In genomic region chr21:38875694-38876492, GRCh38 we compare ENCODE assay signal across 22 cellular contexts.
DNase-seq lines count a peak whose midpoint lies in the region; ATAC-seq and TF ChIP-seq lines count a peak whose summit lies in the region.
"Had no signal": no experiment of that assay in that cellular context is flagged by ENCODE, and none has a peak within 500 bp of the region (broad histone marks: within the 10 kb centered on the region; RNA-seq: fewer than 3 reads in every experiment).

No MANE protein-coding gene starts in this region.

- TF ChIP-seq CTCF in IMR-90 (conservative IDR thresholded peaks at IDR 0.05; ENCODE audit: low read depth, low read length), result no peak
- no peak for TF ChIP-seq CTCF in left lung (IDR thresholded peaks at IDR 0.05)

- no peak overlapping the region for H3K4me3 Mint-ChIP-seq in activated T-helper 1 cell treated with anti-CD3 and anti-CD28 coated beads, Interleukin-12 subunit alpha, Interleukin-12 subunit beta, Interleukin-2, Interleukin-4 antibody, amounts not matched to agents 30 ng/mL and 10 ng/mL and 1 ng/mL, durations not matched to agents 14 hours and 24 hours and 36 hours
- H3K4me3 Mint-ChIP-seq: activated B cell treated with CpG ODN at 0.5 μM for 24 hours; dendritic cell treated with granulocyte-macrophage colony-stimulating factor and Interleukin-4, amounts not matched to agents 40 ng/mL and 50 ng/mL, for 4 days; nephron progenitor cell; T-helper 17 cell had no signal

- H3K56ac ChIP-seq in IMR-90 (ENCODE audit: extremely low read depth, insufficient read depth, low read length), result no peak overlapping the region

- 0 out of 2 replicates have a peak overlapping the region, but pooled peaks have one; percentile 22 for H3K4ac ChIP-seq in IMR-90 (ENCODE audit: low read depth, low read length)

- in situ Hi-C loops in IMR-90 (cut with MboI; ENCODE audit: low sequenced_read_pairs), result no loop called here

- H3K36me3 Mint-ChIP-seq in activated T-helper 1 cell treated with anti-CD3 and anti-CD28 coated beads, Interleukin-12 subunit alpha, Interleukin-12 subunit beta, Interleukin-2, Interleukin-4 antibody, amounts not matched to agents 30 ng/mL and 10 ng/mL and 1 ng/mL, durations not matched to agents 14 hours and 24 hours and 36 hours (ENCODE audit: low read depth), result no peaks in the 10 kb centered on the region

- peaks cover 4% of the 10 kb centered on the region for H3K27me3 Mint-ChIP-seq in activated T-helper 1 cell treated with anti-CD3 and anti-CD28 coated beads, Interleukin-12 subunit alpha, Interleukin-12 subunit beta, Interleukin-2, Interleukin-4 antibody, amounts not matched to agents 30 ng/mL and 10 ng/mL and 1 ng/mL, durations not matched to agents 14 hours and 24 hours and 36 hours (ENCODE audit: insufficient read depth)
- H3K27me3 Mint-ChIP-seq: dendritic cell treated with granulocyte-macrophage colony-stimulating factor and Interleukin-4, amounts not matched to agents 40 ng/mL and 50 ng/mL, for 4 days had no signal

- H3K18ac ChIP-seq in IMR-90 (ENCODE audit: low read depth, low read length), result no peak overlapping the region

- no peaks in the 10 kb centered on the region for H3K9me1 ChIP-seq in IMR-90 (ENCODE audit: insufficient read depth, low read length)

- 0 out of 4 replicates have a peak overlapping the region, but pooled peaks of 1 of the 2 experiments have one; percentile 44 for H4K8ac ChIP-seq in IMR-90 (ENCODE audit: low read depth in 2 of 2, low read length in 2 of 2)

- intact Hi-C loops in IMR-90 (cut with micrococcal nuclease), result no loop called here
- intact Hi-C loops in left lung (cut with DNase I), result no loop called here
- intact Hi-C loops in activated T-helper 1 cell treated with anti-CD3 and anti-CD28 coated beads, Interleukin-12 subunit alpha, Interleukin-12 subunit beta, Interleukin-2, Interleukin-4 antibody, amounts not matched to agents 30 ng/mL and 10 ng/mL and 1 ng/mL, durations not matched to agents 14 hours and 24 hours and 36 hours (cut with micrococcal nuclease), result no loop called here

- H3K9me3 ChIP-seq in IMR-90 (ENCODE audit: control insufficient read depth, insufficient read depth, low read length), result peaks cover 4% of the 10 kb centered on the region
- H3K9me3 ChIP-seq in left lung, result peaks cover 0 to 4% of the 10 kb centered on the region in 2 donors
- H3K9me3 ChIP-seq: Caco-2, stomach had no signal

- H4K5ac ChIP-seq in IMR-90 (ENCODE audit: low read depth, low read length), result no peak overlapping the region

- H3K36me3 ChIP-seq in IMR-90 (ENCODE audit: control insufficient read depth, insufficient read depth, low read length) (no peaks in the 10 kb centered on the region), left lung (no peaks in the 10 kb centered on the region)
- H3K36me3 ChIP-seq: stomach had no signal

- CTCF ChIA-PET in IMR-90 (lab: Yijun Ruan, JAX), result no interaction called here

- no peak for TF ChIP-seq RAD21 in IMR-90 (IDR thresholded peaks at IDR 0.05; ENCODE audit: low read length)

- H2BK5ac ChIP-seq in IMR-90 (ENCODE audit: low read depth, low read length, poor library complexity, severe bottlenecking), result no peak overlapping the region

- no peaks in the 10 kb centered on the region for H4K20me1 ChIP-seq in IMR-90 (ENCODE audit: insufficient read depth, low read length)

- no peak overlapping the region for H3K4me3 ChIP-seq in IMR-90 (ENCODE audit: insufficient read depth, low read depth, low read length)
- no peak overlapping the region for H3K4me3 ChIP-seq in left lung
- H3K4me3 ChIP-seq: hepatocyte, stomach had no signal

- POLR2A ChIA-PET in IMR-90 (lab: Charles Lee; ENCODE audit: unreplicated experiment), result no interaction called here

- H2BK20ac ChIP-seq in IMR-90 (ENCODE audit: low read depth, low read length), result no peak overlapping the region

- H3K27ac ChIP-seq in IMR-90 (ENCODE audit: insufficient read depth, low read length) (no peak overlapping the region), left lung (no peak overlapping the region)
- H3K27ac ChIP-seq: hepatocyte, stomach had no signal

- peak overlapping the region; percentile 58; the same call in 1 of the 2 replicates for H2AK5ac ChIP-seq in IMR-90 (ENCODE audit: low read depth, low read length)

- 0 out of 2 replicates have a peak, but pooled peaks cover 1% of the 10 kb centered on the region for H3K4me1 ChIP-seq in IMR-90 (ENCODE audit: control insufficient read depth, insufficient read depth, low read length)
- peaks cover 0 to 14% of the 10 kb centered on the region in 2 donors for H3K4me1 ChIP-seq in left lung
- H3K4me1 ChIP-seq: Caco-2, stomach had no signal

- H4K91ac ChIP-seq in IMR-90 (ENCODE audit: insufficient read depth, low read depth, low read length), result no peak overlapping the region

- no peak overlapping the region for H3K14ac ChIP-seq in IMR-90 (replicated peaks; ENCODE audit: low read depth, low read length)

- no peak overlapping the region for H3K27ac Mint-ChIP-seq in activated T-helper 1 cell treated with anti-CD3 and anti-CD28 coated beads, Interleukin-12 subunit alpha, Interleukin-12 subunit beta, Interleukin-2, Interleukin-4 antibody, amounts not matched to agents 30 ng/mL and 10 ng/mL and 1 ng/mL, durations not matched to agents 14 hours and 24 hours and 36 hours
- H3K27ac Mint-ChIP-seq: activated B cell treated with CpG ODN at 0.5 μM for 24 hours; dendritic cell treated with granulocyte-macrophage colony-stimulating factor and Interleukin-4, amounts not matched to agents 40 ng/mL and 50 ng/mL, for 4 days; nephron progenitor cell; T-helper 17 cell had no signal

- dilution Hi-C loops in IMR-90 (cut with HindIII; ENCODE audit: low sequenced_read_pairs, unreplicated experiment), result no loop called here

- no peak overlapping the region for H3K23ac ChIP-seq in IMR-90 (ENCODE audit: low read depth, low read length)

- no peak overlapping the region for H2AK9ac ChIP-seq in IMR-90 (replicated peaks; ENCODE audit: low read depth, low read length, poor library complexity)

- H3K27me3 ChIP-seq in IMR-90 (ENCODE audit: control insufficient read depth, insufficient read depth, low read length), result no peaks in the 10 kb centered on the region
- no peaks in the 10 kb centered on the region for H3K27me3 ChIP-seq in left lung
- H3K27me3 ChIP-seq: hepatocyte, stomach had no signal

- H3K4me2 ChIP-seq in IMR-90 (ENCODE audit: low read depth, low read length), result no peak overlapping the region
- H3K4me2 ChIP-seq: hepatocyte had no signal

- no peak overlapping the region for H2AFZ ChIP-seq in IMR-90 (replicated peaks; ENCODE audit: low read length, poor library complexity)
- H2AFZ ChIP-seq: hepatocyte had no signal

- peaks cover 4% of the 10 kb centered on the region for H3K4me1 Mint-ChIP-seq in activated T-helper 1 cell treated with anti-CD3 and anti-CD28 coated beads, Interleukin-12 subunit alpha, Interleukin-12 subunit beta, Interleukin-2, Interleukin-4 antibody, amounts not matched to agents 30 ng/mL and 10 ng/mL and 1 ng/mL, durations not matched to agents 14 hours and 24 hours and 36 hours (ENCODE audit: low read depth)
- H3K4me1 Mint-ChIP-seq: activated B cell treated with CpG ODN at 0.5 μM for 24 hours, T-helper 17 cell had no signal

- no peaks in the 10 kb centered on the region for H3K79me1 ChIP-seq in IMR-90 (ENCODE audit: low read depth in 1 of 2, low read length in 2 of 2)

- ATAC-seq in IMR-90 (ENCODE audit: low read depth), result no peak; the same call in 1 of the 2 replicates
- ATAC-seq in left lung, result peak; percentile 48
- ATAC-seq: T-helper 17 cell had no signal

- no TSS peak for BruUV-seq in IMR-90 (replicated peaks; lab: Mats Ljungman, UMichigan)

- peak; percentile 19 for DNase-seq in NCI-H2171 treated with DMSO at 0.1 percent for 48 hours (lab: John Stamatoyannopoulos, UW)
- no peak for DNase-seq in NCI-H2171 (lab: John Stamatoyannopoulos, UW)
- DNase-seq in IMR-90, result peak; percentile 57
- DNase-seq in amniotic epithelial cell (ENCODE audit: low read depth), result peak; percentile 77
- no peak for DNase-seq in left lung
- DNase-seq in NCI-H2081 treated with DMSO at 0.1 percent for 48 hours (lab: John Stamatoyannopoulos, UW), result no peak
- DNase-seq in activated T-helper 1 cell treated with anti-CD3 and anti-CD28 coated beads, Interleukin-12 subunit alpha, Interleukin-12 subunit beta, Interleukin-2, Interleukin-4 antibody, amounts not matched to agents 30 ng/mL and 10 ng/mL and 1 ng/mL, durations not matched to agents 14 hours and 24 hours and 36 hours (ENCODE audit: low spot score), result no peak
- no peak for DNase-seq in hepatic stellate cell (ENCODE audit: low spot score)
- DNase-seq: activated B cell treated with CpG ODN at 0.5 μM for 24 hours; activated effector memory CD4-positive, alpha-beta T cell treated with Interleukin-2 at 50 U/mL for 16 hours; anterior cingulate cortex; Caco-2; H7; kidney; mesendoderm; NCI-H2081; nephron progenitor cell; SHP77 treated with DMSO at 0.1 percent for 48 hours; stomach; T-helper 17 cell had no signal

- H3K9ac ChIP-seq in IMR-90 (ENCODE audit: low read depth, low read length), result no peak overlapping the region

- no CpG with 5 or more reads among the region's 10 CpGs for WGBS in IMR-90 (ENCODE audit: extremely low coverage in 2 of 2, insufficient read length in 1 of 2), 2 experiments

- no peak for TF ChIP-seq POLR2A in IMR-90 (IDR thresholded peaks at IDR 0.05; ENCODE audit: low read depth, low read length)

- H3K9me3 Mint-ChIP-seq in activated T-helper 1 cell treated with anti-CD3 and anti-CD28 coated beads, Interleukin-12 subunit alpha, Interleukin-12 subunit beta, Interleukin-2, Interleukin-4 antibody, amounts not matched to agents 30 ng/mL and 10 ng/mL and 1 ng/mL, durations not matched to agents 14 hours and 24 hours and 36 hours, result peaks cover 5% of the 10 kb centered on the region

- H2BK15ac ChIP-seq in IMR-90 (ENCODE audit: low read depth, low read length), result no peak overlapping the region

- H2BK120ac ChIP-seq in IMR-90 (ENCODE audit: low read depth, low read length), result no peak overlapping the region

TF ChIP-seq in IMR-90, 13 proteins besides CTCF, POLR2A, EP300 and RAD21:
- TF ChIP-seq SMC3 (IDR thresholded peaks at IDR 0.05; ENCODE audit: low read depth, low read length), result no peak
- peak; percentile 85 for TF ChIP-seq CEBPB (IDR thresholded peaks at IDR 0.05; ENCODE audit: low read depth, low read length)
- TF ChIP-seq NFE2L2 (IDR thresholded peaks at IDR 0.05; ENCODE audit: low read depth, low read length), result no peak
- TF ChIP-seq BHLHE40 (IDR thresholded peaks at IDR 0.05; ENCODE audit: low read depth, low read length), result no peak

Comparison
In these comparisons a context has a peak if more than half of its experiments do, and no peak if none do; other contexts are left out.
1. DNase-seq: peak in NCI-H2171 treated with DMSO at 0.1 percent for 48 hours (single experiment), IMR-90 (single experiment) and amniotic epithelial cell (single experiment); none in NCI-H2171 (single experiment), left lung (0 of 2), NCI-H2081 treated with DMSO at 0.1 percent for 48 hours (single experiment), activated T-helper 1 cell treated with anti-CD3 and anti-CD28 coated beads, Interleukin-12 subunit alpha, Interleukin-12 subunit beta, Interleukin-2, Interleukin-4 antibody, amounts not matched to agents 30 ng/mL and 10 ng/mL and 1 ng/mL, durations not matched to agents 14 hours and 24 hours and 36 hours (single experiment) and hepatic stellate cell (single experiment).